ENCODE assay signal across 9 cellular contexts in genomic region chr4:102826105-102826889, GRCh38. TPM values are rescaled to one million over a fixed set of nuclear protein-coding genes. Genes with fewer than 3 reads are reported as not detected.
DNase-seq lines count a peak whose midpoint lies in the region; TF ChIP-seq lines count a peak whose summit lies in the region.
"Had no signal": no experiment of that assay in that cellular context is flagged by ENCODE, and none has a peak within 500 bp of the region (broad histone marks: within the 10 kb centered on the region; RNA-seq: fewer than 3 reads in every experiment).

No MANE protein-coding gene starts in this region.

- POLR2A ChIA-PET in CD8-positive, alpha-beta memory T cell (lab: Charles Lee): interaction anchor here (0.5 to 7.0 kb wide), 8 partner anchors 9 to 396 kb away, joined by 3 to 182 read pairs (median 10); partner anchors contain the start of genes CISD2 and MANBA
- POLR2A ChIA-PET in GM10248 (lab: Yijun Ruan, JAX): interaction anchor here (0.7 to 2.7 kb wide), 2 partner anchors 9 to 10 kb away, joined by 3 to 25 read pairs; no protein-coding TSS in a partner anchor

- no peaks in the 10 kb centered on the region for H3K9me3 ChIP-seq in CD8-positive, alpha-beta memory T cell (ENCODE audit: low read length)
- H3K9me3 ChIP-seq in endodermal cell (ENCODE audit: control insufficient read depth, low read length): no peaks in the 10 kb centered on the region
- no peaks in the 10 kb centered on the region for H3K9me3 ChIP-seq in trophoblast cell (ENCODE audit: insufficient read depth, low read depth, low read length)

- intact Hi-C loops in posterior vena cava (cut with DNase I): loop anchor here in 1 of 2 donors (5.0 kb wide), 1 partner anchor 41 kb away; the partner anchor contains the start of gene CISD2
- intact Hi-C loops in activated CD4-positive, alpha-beta T cell treated with anti-CD3 and anti-CD28 coated beads, Interleukin-2, amount 10 ng/mL, durations not matched to agents 24 days and 14 days (cut with micrococcal nuclease): loop anchor here (5.0 kb wide), 3 partner anchors 199 to 394 kb away; no protein-coding TSS in a partner anchor

- H3K27ac Mint-ChIP-seq in CD8-positive, alpha-beta memory T cell: no peak overlapping the region
- H3K27ac Mint-ChIP-seq in endodermal cell: no peak overlapping the region
- H3K27ac Mint-ChIP-seq in activated CD4-positive, alpha-beta T cell treated with anti-CD3 and anti-CD28 coated beads, Interleukin-2, amount 10 ng/mL, durations not matched to agents 24 days and 14 days: no peak overlapping the region
- H3K27ac Mint-ChIP-seq: T-helper 17 cell had no signal

- TF ChIP-seq CTCF in endodermal cell (conservative IDR thresholded peaks at IDR 0.05) (no peak), GM10248 (IDR thresholded peaks at IDR 0.05; ENCODE audit: control extremely low read depth, extremely low read depth, low read depth, missing control alignments) (no peak)

- H3K36me3 ChIP-seq in CD8-positive, alpha-beta memory T cell (ENCODE audit: insufficient read depth, low read length): peaks cover 9% of the 10 kb centered on the region
- H3K36me3 ChIP-seq in endodermal cell (ENCODE audit: control insufficient read depth, insufficient read depth, low read length) (peaks cover 48% of the 10 kb centered on the region), trophoblast cell (ENCODE audit: control insufficient read depth in 1 of 2, insufficient read depth in 2 of 2, low read length in 2 of 2) (no peaks in the 10 kb centered on the region)

- H3K27me3 Mint-ChIP-seq in CD8-positive, alpha-beta memory T cell: peaks cover 0 to 5% of the 10 kb centered on the region in 2 donors
- no peaks in the 10 kb centered on the region for H3K27me3 Mint-ChIP-seq in endodermal cell (ENCODE audit: insufficient read depth)
- H3K27me3 Mint-ChIP-seq in activated CD4-positive, alpha-beta T cell treated with anti-CD3 and anti-CD28 coated beads, Interleukin-2, amount 10 ng/mL, durations not matched to agents 24 days and 14 days: no peaks in the 10 kb centered on the region
- H3K27me3 Mint-ChIP-seq: T-helper 17 cell had no signal

- H3K79me1 ChIP-seq in trophoblast cell (ENCODE audit: low read length): peaks cover 25% of the 10 kb centered on the region

- peaks cover 0 to 28% (median 9%) of the 10 kb centered on the region in 3 donors for H3K36me3 Mint-ChIP-seq in CD8-positive, alpha-beta memory T cell
- H3K36me3 Mint-ChIP-seq in endodermal cell (ENCODE audit: low read depth): peaks cover 13% of the 10 kb centered on the region
- H3K36me3 Mint-ChIP-seq in activated CD4-positive, alpha-beta T cell treated with anti-CD3 and anti-CD28 coated beads, Interleukin-2, amount 10 ng/mL, durations not matched to agents 24 days and 14 days (ENCODE audit: low read depth): peaks cover 23% of the 10 kb centered on the region

- peaks cover 16 to 43% (median 16%) of the 10 kb centered on the region in 3 donors for H3K4me1 Mint-ChIP-seq in CD8-positive, alpha-beta memory T cell
- peaks cover 20% of the 10 kb centered on the region for H3K4me1 Mint-ChIP-seq in endodermal cell
- peaks cover 28% of the 10 kb centered on the region for H3K4me1 Mint-ChIP-seq in activated CD4-positive, alpha-beta T cell treated with anti-CD3 and anti-CD28 coated beads, Interleukin-2, amount 10 ng/mL, durations not matched to agents 24 days and 14 days

- peak overlapping the region; percentile 5 for H4K12ac ChIP-seq in trophoblast cell (ENCODE audit: low read depth, low read length)

- H2AK5ac ChIP-seq in trophoblast cell (ENCODE audit: low read length): peak overlapping the region; percentile 13

- peaks cover 42% of the 10 kb centered on the region for H3K4me1 ChIP-seq in CD8-positive, alpha-beta memory T cell (ENCODE audit: insufficient read depth, low read length)
- peaks cover 4% of the 10 kb centered on the region for H3K4me1 ChIP-seq in endodermal cell (ENCODE audit: control insufficient read depth, insufficient read depth, low read length)
- peaks cover 0 to 4% of the 10 kb centered on the region in 2 experiments for H3K4me1 ChIP-seq in trophoblast cell (ENCODE audit: control insufficient read depth in 1 of 2, insufficient read depth in 2 of 2, low read length in 2 of 2)

- DNase-seq in CD8-positive, alpha-beta memory T cell: no peak
- peak; percentile 26 for DNase-seq in KBM-7
- DNase-seq in endodermal cell: no peak
- DNase-seq in trophoblast cell: peak in 1 of 2 donors; percentile 30
- DNase-seq in GM10248 (ENCODE audit: extremely low spot score): no peak
- DNase-seq in posterior vena cava (ENCODE audit: low spot score): no peak
- DNase-seq in occipital lobe (lab: John Stamatoyannopoulos, UW): no peak
- no peak for DNase-seq in activated CD4-positive, alpha-beta T cell treated with anti-CD3 and anti-CD28 coated beads, Interleukin-2, amount 10 ng/mL, durations not matched to agents 24 days and 14 days

- in situ Hi-C loops in KBM-7 (cut with MboI; ENCODE audit: low pct_unique_long_range_greater_than_20kb, low sequenced_read_pairs): no loop called here

- peak overlapping the region; percentile 46 for H3K4me2 ChIP-seq in trophoblast cell (ENCODE audit: low read length)

- H3K9me3 Mint-ChIP-seq in CD8-positive, alpha-beta memory T cell: peaks cover 0 to 3% (median 0%) of the 10 kb centered on the region in 5 donors
- H3K9me3 Mint-ChIP-seq in endodermal cell: no peaks in the 10 kb centered on the region
- H3K9me3 Mint-ChIP-seq in activated CD4-positive, alpha-beta T cell treated with anti-CD3 and anti-CD28 coated beads, Interleukin-2, amount 10 ng/mL, durations not matched to agents 24 days and 14 days: no peaks in the 10 kb centered on the region

- H3K9ac ChIP-seq in endodermal cell (ENCODE audit: extremely low read depth, low read length, poor library complexity, severe bottlenecking): peak overlapping the region; percentile 98
- peak overlapping the region; percentile 100 for H3K9ac ChIP-seq in trophoblast cell (ENCODE audit: low read length)

- peak overlapping the region; percentile 46 for H2BK12ac ChIP-seq in trophoblast cell (ENCODE audit: low read length)

- peak overlapping the region; percentile 93 for H3K4ac ChIP-seq in trophoblast cell (ENCODE audit: low read depth, low read length)

- CTCF ChIA-PET in CD8-positive, alpha-beta memory T cell (lab: Charles Lee): interaction anchor here (1.1 to 2.8 kb wide), 5 partner anchors 16 to 250 kb away, joined by 3 to 29 read pairs (median 5); partner anchors contain the start of genes CISD2, MANBA and SLC9B2
- CTCF ChIA-PET in GM10248 (lab: Yijun Ruan, JAX): interaction anchor here (0.9 to 2.3 kb wide), 4 partner anchors 10 to 65 kb away, joined by 3 to 13 read pairs (median 5); partner anchors contain the start of genes CISD2 and MANBA

- H3K79me2 ChIP-seq in trophoblast cell (ENCODE audit: control insufficient read depth, insufficient read depth, low read length, poor library complexity): peaks cover 20% of the 10 kb centered on the region

- peak overlapping the region; percentile 90 for H3K4me3 ChIP-seq in CD8-positive, alpha-beta memory T cell (ENCODE audit: low read length)
- H3K4me3 ChIP-seq in endodermal cell (ENCODE audit: low read length) (peak overlapping the region; percentile 94), trophoblast cell (ENCODE audit: low read depth, low read length) (peak overlapping the region; percentile 92)

- peak overlapping the region; percentile 98 for H3K18ac ChIP-seq in trophoblast cell (ENCODE audit: low read length)

- H4K91ac ChIP-seq in trophoblast cell (ENCODE audit: low read depth, low read length): peak overlapping the region; percentile 99

- peak overlapping the region; percentile 50 for H2BK120ac ChIP-seq in trophoblast cell (ENCODE audit: insufficient read depth, low read length, poor library complexity)

- peak overlapping the region; percentile 83 for H4K8ac ChIP-seq in trophoblast cell (ENCODE audit: low read depth, low read length)

- H3K27ac ChIP-seq in CD8-positive, alpha-beta memory T cell (ENCODE audit: low read depth, low read length): peak overlapping the region; percentile 99
- H3K27ac ChIP-seq in endodermal cell (ENCODE audit: low read depth, low read length): peak overlapping the region; percentile 100
- H3K27ac ChIP-seq in trophoblast cell (ENCODE audit: low read depth, low read length): peak overlapping the region; percentile 99

- 0 to 1% methylated on average over 30 to 38 of the region's 38 CpGs for WGBS in endodermal cell (ENCODE audit: insufficient coverage in 1 of 2, insufficient read length in 1 of 2), 2 experiments
- WGBS in trophoblast cell (ENCODE audit: extremely low coverage, insufficient coverage, insufficient read length): no CpG with 5 or more reads among the region's 38 CpGs

- no peak overlapping the region for H2AFZ ChIP-seq in trophoblast cell (ENCODE audit: insufficient read depth, low read length, poor library complexity)

- H3K14ac ChIP-seq in trophoblast cell (ENCODE audit: low read length): peak overlapping the region; percentile 97

- no peak overlapping the region for H3K23ac ChIP-seq in trophoblast cell (ENCODE audit: low read length)

- peak overlapping the region; percentile 87 for H2BK5ac ChIP-seq in trophoblast cell (ENCODE audit: low read depth, low read length, poor library complexity)

- H3K27me3 ChIP-seq in CD8-positive, alpha-beta memory T cell (ENCODE audit: insufficient read depth, low read length, poor library complexity, severe bottlenecking): no peaks in the 10 kb centered on the region
- H3K27me3 ChIP-seq in endodermal cell (ENCODE audit: control insufficient read depth, insufficient read depth, low read length, poor library complexity, severe bottlenecking) (no peaks in the 10 kb centered on the region), trophoblast cell (ENCODE audit: insufficient read depth, low read length) (no peaks in the 10 kb centered on the region)

- H3K4me3 Mint-ChIP-seq in CD8-positive, alpha-beta memory T cell: no peak overlapping the region
- no peak overlapping the region for H3K4me3 Mint-ChIP-seq in endodermal cell
- no peak overlapping the region for H3K4me3 Mint-ChIP-seq in activated CD4-positive, alpha-beta T cell treated with anti-CD3 and anti-CD28 coated beads, Interleukin-2, amount 10 ng/mL, durations not matched to agents 24 days and 14 days
- H3K4me3 Mint-ChIP-seq: T-helper 17 cell had no signal

RNA-seq across cellular contexts. Expression of gene UBE2D3, which starts 1.1 kb away (rescaled TPM):
- 100 to 1,000 TPM; 436 to 452 TPM for total RNA-seq in CD8-positive, alpha-beta memory T cell
- polyA plus RNA-seq in CD8-positive, alpha-beta memory T cell: 466 TPM
- 100 to 1,000 TPM; 283 to 310 TPM for total RNA-seq in endodermal cell
- 349 TPM for polyA plus RNA-seq in endodermal cell (2013, experiment 1 of 2)
- polyA plus RNA-seq in endodermal cell (2013, experiment 2 of 2): 290 TPM
- polyA plus RNA-seq in trophoblast cell (2013): 864 and 871 TPM in 2 replicates
- 100 to 1,000 TPM; 216 to 257 TPM for total RNA-seq in posterior vena cava
- total RNA-seq in occipital lobe: 288 TPM
- 488 TPM in 2 replicates for total RNA-seq in activated CD4-positive, alpha-beta T cell treated with anti-CD3 and anti-CD28 coated beads, Interleukin-2, amount 10 ng/mL, durations not matched to agents 24 days and 14 days

RNA-seq across cellular contexts. Expression of gene CISD2, which starts 42.5 kb away (rescaled TPM):
- total RNA-seq in CD8-positive, alpha-beta memory T cell: 10 to 100 TPM; 43.6 to 43.7 TPM
- polyA plus RNA-seq in CD8-positive, alpha-beta memory T cell: 36.0 TPM
- total RNA-seq in endodermal cell (10 to 100 TPM; 36.9 to 38.5 TPM), posterior vena cava (10 to 100 TPM; 15.3 to 22.5 TPM), occipital lobe (54.3 TPM)
- 50.0 TPM for polyA plus RNA-seq in endodermal cell (2013, experiment 1 of 2)
- 54.6 TPM for polyA plus RNA-seq in endodermal cell (2013, experiment 2 of 2)
- 39.6 and 40.0 TPM in 2 replicates for polyA plus RNA-seq in trophoblast cell (2013)
- total RNA-seq in activated CD4-positive, alpha-beta T cell treated with anti-CD3 and anti-CD28 coated beads, Interleukin-2, amount 10 ng/mL, durations not matched to agents 24 days and 14 days: 43.9 and 48.5 TPM in 2 replicates
